Comparison of ENCODE assay signal across 1 cellular context in genomic region chr19:8352134-8352827, GRCh38.
TF ChIP-seq lines count a peak whose summit lies in the region.

No MANE protein-coding gene starts in this region.

TF ChIP-seq in HEK293, 187 proteins besides CTCF, POLR2A, EP300 and RAD21 (continued from another document):
- TF ChIP-seq, protein P1, sequence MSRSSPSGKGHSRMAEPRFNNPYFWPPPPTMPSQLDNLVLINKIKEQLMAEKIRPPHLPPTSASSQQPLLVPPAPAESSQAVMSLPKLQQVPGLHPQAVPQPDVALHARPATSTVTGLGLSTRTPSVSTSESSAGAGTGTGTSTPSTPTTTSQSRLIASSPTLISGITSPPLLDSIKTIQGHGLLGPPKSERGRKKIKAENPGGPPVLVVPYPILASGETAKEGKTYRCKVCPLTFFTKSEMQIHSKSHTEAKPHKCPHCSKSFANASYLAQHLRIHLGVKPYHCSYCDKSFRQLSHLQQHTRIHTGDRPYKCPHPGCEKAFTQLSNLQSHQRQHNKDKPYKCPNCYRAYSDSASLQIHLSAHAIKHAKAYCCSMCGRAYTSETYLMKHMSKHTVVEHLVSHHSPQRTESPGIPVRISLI (tag by site-specific recombination; IDR thresholded peaks at IDR 0.05) = peak; percentile 95
- TF ChIP-seq ZNF157 (tag by site-specific recombination; IDR thresholded peaks at IDR 0.05) (no peak), ZNF175 (tag by site-specific recombination; IDR thresholded peaks at IDR 0.05) (no peak), ZNF433 (tag by site-specific recombination; IDR thresholded peaks at IDR 0.05; ENCODE audit: low read depth) (no peak), PRDM1 (tag by site-specific recombination; IDR thresholded peaks at IDR 0.05) (peak; percentile 98), ZNF138 (tag by site-specific recombination; IDR thresholded peaks at IDR 0.05; ENCODE audit: borderline replicate concordance) (no peak), PRDM10 (tag by site-specific recombination; IDR thresholded peaks at IDR 0.05) (peak; percentile 49; the same call in 1 of the 2 replicates), ZNF768 (tag by site-specific recombination; IDR thresholded peaks at IDR 0.05) (no peak)
